In the genomic region with DNA sequence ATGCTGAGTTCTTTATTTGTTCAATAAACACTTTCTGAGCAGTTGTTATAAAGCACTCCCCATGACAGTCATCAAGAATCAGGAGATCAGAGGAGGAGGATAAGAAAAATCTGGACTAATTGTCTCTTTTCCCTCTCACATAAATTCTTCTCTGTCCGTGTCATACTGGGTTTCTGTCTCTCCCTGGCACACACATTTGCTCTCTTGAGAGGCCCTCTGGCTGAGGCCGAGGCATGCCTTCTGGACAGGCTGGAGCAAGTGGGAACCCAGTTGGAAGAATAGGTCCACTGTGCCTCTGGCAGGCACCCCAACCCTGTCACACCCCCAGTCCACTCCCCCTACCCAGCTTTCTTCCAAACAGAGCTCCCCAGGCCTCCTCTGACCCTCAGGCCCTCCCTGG, we compare ENCODE assay signal across 15 cellular contexts.
DNase-seq lines count a peak whose midpoint lies in the region; ATAC-seq and TF ChIP-seq lines count a peak whose summit lies in the region.
"Had no signal": no experiment of that assay in that cellular context is flagged by ENCODE, and none has a peak within 500 bp of the region (broad histone marks: within the 10 kb centered on the region; RNA-seq: fewer than 3 reads in every experiment).

No MANE protein-coding gene starts in this region.

- intact Hi-C loops in CD4-positive, alpha-beta memory T cell (cut with micrococcal nuclease), result no loop called here
- intact Hi-C loops in esophagus muscularis mucosa (cut with DNase I), result no loop called here

- ATAC-seq in T-helper 17 cell, result no peak
- ATAC-seq: WTC11 had no signal

- H3K9me3 Mint-ChIP-seq in CD4-positive, alpha-beta memory T cell, result no peaks in the 10 kb centered on the region
- H3K9me3 Mint-ChIP-seq in mesothelial cell of epicardium, result no peaks in the 10 kb centered on the region
- H3K9me3 Mint-ChIP-seq: stimulated activated naive CD8-positive, alpha-beta T cell treated with anti-CD3 and anti-CD28 coated beads, Interleukin-15, Interleukin-2, amounts not matched to agents 100 ng/mL and 50 ng/mL, for 24 hours; WTC11 had no signal

- H3K4me3 ChIP-seq in BLaER1, result no peak overlapping the region
- H3K4me3 ChIP-seq in CD4-positive, alpha-beta memory T cell (ENCODE audit: low read length in 2 of 2), result no peak overlapping the region
- no peak overlapping the region for H3K4me3 ChIP-seq in esophagus muscularis mucosa
- H3K4me3 ChIP-seq: HAP-1, SK-N-MC, spleen had no signal

- H3K9me3 ChIP-seq in BLaER1 (no peaks in the 10 kb centered on the region), T-helper 17 cell (ENCODE audit: control insufficient read depth, low read length, poor library complexity, severe bottlenecking) (no peaks in the 10 kb centered on the region), esophagus muscularis mucosa (no peaks in the 10 kb centered on the region)
- no peaks in the 10 kb centered on the region for H3K9me3 ChIP-seq in CD4-positive, alpha-beta memory T cell (ENCODE audit: control insufficient read depth in 1 of 2, low read length in 2 of 2)
- H3K9me3 ChIP-seq: HAP-1, spleen had no signal

- H3K27ac Mint-ChIP-seq in CD4-positive, alpha-beta memory T cell, result peak overlapping the region in 2 of 7 donors; percentile 41 to 56
- peak overlapping the region; percentile 60 for H3K27ac Mint-ChIP-seq in T-helper 17 cell
- peak overlapping the region; percentile 71 for H3K27ac Mint-ChIP-seq in mesothelial cell of epicardium
- H3K27ac Mint-ChIP-seq: stimulated activated naive CD8-positive, alpha-beta T cell treated with anti-CD3 and anti-CD28 coated beads, Interleukin-15, Interleukin-2, amounts not matched to agents 100 ng/mL and 50 ng/mL, for 24 hours; WTC11 had no signal

- H3K4me3 Mint-ChIP-seq in CD4-positive, alpha-beta memory T cell, result peak overlapping the region in 5 of 8 donors; percentile 32 to 81 (median 63)
- H3K4me3 Mint-ChIP-seq in T-helper 17 cell, result peak overlapping the region; percentile 59
- no peak overlapping the region for H3K4me3 Mint-ChIP-seq in mesothelial cell of epicardium
- H3K4me3 Mint-ChIP-seq: stimulated activated naive CD8-positive, alpha-beta T cell treated with anti-CD3 and anti-CD28 coated beads, Interleukin-15, Interleukin-2, amounts not matched to agents 100 ng/mL and 50 ng/mL, for 24 hours; WTC11 had no signal

- WGBS in esophagus muscularis mucosa, result 82% methylated on average over 2 of the region's 2 CpGs

- peak overlapping the region; percentile 81 for H3K4me2 ChIP-seq in BLaER1

- peaks cover 27% of the 10 kb centered on the region for H4K20me1 ChIP-seq in BLaER1

- TF ChIP-seq POLR2A in esophagus muscularis mucosa (IDR thresholded peaks at IDR 0.05; ENCODE audit: low read depth), result no peak

- H3K4me1 Mint-ChIP-seq in CD4-positive, alpha-beta memory T cell, result peaks cover 20 to 43% (median 29%) of the 10 kb centered on the region in 4 donors
- H3K4me1 Mint-ChIP-seq in T-helper 17 cell (peaks cover 40% of the 10 kb centered on the region), mesothelial cell of epicardium (peaks cover 34% of the 10 kb centered on the region)

- H3K9ac ChIP-seq in BLaER1, result peak overlapping the region; percentile 11; the same call in 1 of the 2 replicates
- H3K9ac ChIP-seq: parathyroid adenoma had no signal

- H3K27me3 ChIP-seq in BLaER1, result peaks cover 26% of the 10 kb centered on the region
- no peaks in the 10 kb centered on the region for H3K27me3 ChIP-seq in CD4-positive, alpha-beta memory T cell (ENCODE audit: insufficient read depth, low read length)
- H3K27me3 ChIP-seq in esophagus muscularis mucosa, result peaks cover 0 to 8% (median 0%) of the 10 kb centered on the region in 4 donors

- H3K4me1 ChIP-seq in BLaER1, result peaks cover 37% of the 10 kb centered on the region
- H3K4me1 ChIP-seq in CD4-positive, alpha-beta memory T cell (ENCODE audit: insufficient read depth, low read length), result peaks cover 40% of the 10 kb centered on the region
- H3K4me1 ChIP-seq in esophagus muscularis mucosa, result peaks cover 0 to 12% (median 8%) of the 10 kb centered on the region in 4 donors
- H3K4me1 ChIP-seq: HAP-1, parathyroid adenoma had no signal

- TF ChIP-seq CTCF in mesothelial cell of epicardium (IDR thresholded peaks at IDR 0.05; ENCODE audit: unreplicated experiment), result no peak
- no peak for TF ChIP-seq CTCF in esophagus muscularis mucosa (IDR thresholded peaks at IDR 0.05)

- H3K27ac ChIP-seq in BLaER1, result no peak overlapping the region
- H3K27ac ChIP-seq in CD4-positive, alpha-beta memory T cell (ENCODE audit: low read depth, low read length), result no peak overlapping the region
- no peak overlapping the region for H3K27ac ChIP-seq in esophagus muscularis mucosa (replicated peaks in 1 of 4)
- H3K27ac ChIP-seq: parathyroid adenoma, SK-N-MC had no signal

- DNase-seq in CD4-positive, alpha-beta memory T cell, result no peak
- DNase-seq in T-helper 17 cell (no peak), mesothelial cell of epicardium (ENCODE audit: low spot score in 2 of 2, unreplicated experiment in 2 of 2) (no peak), NCI-H1048 (lab: John Stamatoyannopoulos, UW) (no peak), globus pallidus (ENCODE audit: low spot score) (no peak), esophagus muscularis mucosa (ENCODE audit: extremely low spot score) (no peak)
- DNase-seq: NCI-H146, NCI-H510A had no signal

- no peak for TF ChIP-seq EP300 in esophagus muscularis mucosa (IDR thresholded peaks at IDR 0.05)

- no peaks in the 10 kb centered on the region for H3K36me3 ChIP-seq in BLaER1
- no peaks in the 10 kb centered on the region for H3K36me3 ChIP-seq in CD4-positive, alpha-beta memory T cell (ENCODE audit: insufficient read depth, low read length)
- H3K36me3 ChIP-seq in esophagus muscularis mucosa, result no peaks in the 10 kb centered on the region
- H3K36me3 ChIP-seq: HAP-1, spleen had no signal

- no peaks in the 10 kb centered on the region for H3K36me3 Mint-ChIP-seq in CD4-positive, alpha-beta memory T cell
- H3K36me3 Mint-ChIP-seq in T-helper 17 cell (ENCODE audit: low read depth) (peaks cover 11% of the 10 kb centered on the region), mesothelial cell of epicardium (no peaks in the 10 kb centered on the region)
- H3K36me3 Mint-ChIP-seq: WTC11 had no signal

- H3K27me3 Mint-ChIP-seq in CD4-positive, alpha-beta memory T cell, result peaks cover 3 to 17% of the 10 kb centered on the region in 2 donors
- H3K27me3 Mint-ChIP-seq in T-helper 17 cell (peaks cover 35% of the 10 kb centered on the region), mesothelial cell of epicardium (ENCODE audit: low read depth) (peaks cover 32% of the 10 kb centered on the region)

- POLR2A ChIA-PET in CD4-positive, alpha-beta memory T cell (lab: Charles Lee; ENCODE audit: partially characterized antibody), result no interaction called here

- CTCF ChIA-PET in CD4-positive, alpha-beta memory T cell (lab: Charles Lee; ENCODE audit: partially characterized antibody), result interaction anchor here (0.9 to 1.4 kb wide), 3 partner anchors 20 to 40 kb away, joined by 3 read pairs; no protein-coding TSS in a partner anchor
